In genomic region chr2:157866202-157866601, GRCh38 we compare ENCODE assay signal across 1 cellular context.
TF ChIP-seq lines count a peak whose summit lies in the region.

No MANE protein-coding gene starts in this region.

TF ChIP-seq in A549, 52 proteins besides CTCF, POLR2A, EP300 and RAD21 (continued from another document):
- TF ChIP-seq USF2 (IDR thresholded peaks at IDR 0.05), result no peak
- no peak for TF ChIP-seq PBX3 (IDR thresholded peaks at IDR 0.05)
- no peak for TF ChIP-seq KDM1A (IDR thresholded peaks at IDR 0.05; ENCODE audit: low read depth)
- no peak for TF ChIP-seq EHMT2 (IDR thresholded peaks at IDR 0.05; ENCODE audit: low read depth)
- no peak; the same call in 2 of the 3 replicates for TF ChIP-seq SMC3 (IDR thresholded peaks at IDR 0.05)
- TF ChIP-seq ZNF302 (CRISPR knock-in tag; IDR thresholded peaks at IDR 0.05), result no peak
- no peak for TF ChIP-seq ZFP36 (IDR thresholded peaks at IDR 0.05; ENCODE audit: borderline replicate concordance, partially characterized antibody)
- TF ChIP-seq NPAS2 (CRISPR knock-in tag; IDR thresholded peaks at IDR 0.05; ENCODE audit: borderline replicate concordance), result no peak
- TF ChIP-seq FOXS1 (CRISPR knock-in tag; IDR thresholded peaks at IDR 0.05), result no peak
- no peak for TF ChIP-seq HES2 (IDR thresholded peaks at IDR 0.05)
- TF ChIP-seq BCL3 (IDR thresholded peaks at IDR 0.05), result no peak
- no peak for TF ChIP-seq RARB (CRISPR knock-in tag; IDR thresholded peaks at IDR 0.05)
- no peak for TF ChIP-seq JUNB (IDR thresholded peaks at IDR 0.05)
- TF ChIP-seq CHD4 (IDR thresholded peaks at IDR 0.05; ENCODE audit: borderline replicate concordance), result no peak
- no peak for TF ChIP-seq HOXB13 (CRISPR knock-in tag; IDR thresholded peaks at IDR 0.05; ENCODE audit: low read depth)
- no peak for TF ChIP-seq RFX5 (IDR thresholded peaks at IDR 0.05)
